ENCODE assay signal across 8 cellular contexts in the genomic region with DNA sequence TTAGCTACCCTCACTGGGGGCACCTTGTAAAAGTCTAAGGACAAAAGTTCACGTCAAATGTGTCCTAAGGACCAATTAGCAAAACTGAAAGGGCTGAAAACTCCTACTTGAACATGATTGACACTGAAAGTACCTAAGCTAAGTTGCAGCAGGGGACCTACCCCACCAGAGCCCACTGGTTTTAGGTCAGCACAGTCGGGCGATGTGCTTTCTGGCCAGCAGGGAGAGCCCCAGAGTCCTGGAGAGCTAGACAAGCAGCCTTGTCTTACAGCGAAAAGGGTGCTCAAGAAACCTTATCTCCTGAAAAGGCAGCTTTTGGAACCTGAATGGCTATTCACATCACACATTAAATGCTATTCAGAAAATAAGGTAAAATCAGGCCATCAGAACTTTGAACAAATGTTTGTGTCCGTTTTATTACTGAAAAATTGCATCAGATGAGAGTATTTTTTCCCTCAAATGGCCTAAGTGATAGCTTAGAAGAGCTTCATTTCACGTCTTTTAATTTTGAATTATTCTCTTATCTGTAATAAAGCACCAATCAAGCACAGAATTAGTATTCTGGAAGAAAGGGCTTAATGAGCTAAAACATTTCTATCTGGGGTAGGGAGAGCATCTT.
DNase-seq lines count a peak whose midpoint lies in the region; ATAC-seq and TF ChIP-seq lines count a peak whose summit lies in the region.

No MANE protein-coding gene starts in this region.

- no peaks in the 10 kb centered on the region for H3K4me1 ChIP-seq in effector memory CD4-positive, alpha-beta T cell (ENCODE audit: control insufficient read depth, insufficient read depth, low read length, poor library complexity, severe bottlenecking)

- TF ChIP-seq CTCF in HL-60 (IDR thresholded peaks at IDR 0.05; ENCODE audit: insufficient read depth, low read length) (peak; percentile 68), WERI-Rb-1 (IDR thresholded peaks at IDR 0.05; ENCODE audit: low read depth, low read length) (peak; percentile 72)

- H3K9me3 ChIP-seq in WERI-Rb-1 (ENCODE audit: severe bottlenecking), result peaks cover 8% of the 10 kb centered on the region
- H3K9me3 ChIP-seq in effector memory CD4-positive, alpha-beta T cell (ENCODE audit: control insufficient read depth, low read length), result no peaks in the 10 kb centered on the region

- no peak for ATAC-seq in GM19328 (IDR thresholded peaks at IDR 0.05; ENCODE audit: unreplicated experiment)

- H3K4me3 ChIP-seq in HL-60 (replicated peaks; ENCODE audit: insufficient read depth, low read length) (no peak overlapping the region), WERI-Rb-1 (ENCODE audit: low read depth, low read length) (no peak overlapping the region)
- no peak overlapping the region for H3K4me3 ChIP-seq in effector memory CD4-positive, alpha-beta T cell (ENCODE audit: insufficient read depth, low read depth, low read length, poor library complexity, severe bottlenecking)

- DNase-seq in NCI-H82 (lab: John Stamatoyannopoulos, UW) (peak; percentile 51), NCI-H82 treated with DMSO at 0.1 percent for 48 hours (lab: John Stamatoyannopoulos, UW; ENCODE audit: unreplicated experiment) (no peak), HL-60 (ENCODE audit: low read depth in 1 of 2, low spot score in 1 of 2) (peak in 1 of 2 experiments; percentile 41), WERI-Rb-1 (peak; percentile 59), NCI-H1930 (lab: John Stamatoyannopoulos, UW) (no peak)
- peak in 2 of 3 donors; percentile 4 to 8 for DNase-seq in effector memory CD4-positive, alpha-beta T cell
- peak; percentile 32 for DNase-seq in stimulated activated CD4-positive, alpha-beta T cell treated with anti-CD3 and anti-CD28 coated beads, Interleukin-12 subunit alpha, Interleukin-12 subunit beta, amount 100 ng/mL, for 4 hours

- H3K27me3 ChIP-seq in HL-60 (ENCODE audit: insufficient read depth, poor library complexity, severe bottlenecking) (peaks cover 5% of the 10 kb centered on the region), WERI-Rb-1 (ENCODE audit: insufficient read depth, low read depth, severe bottlenecking) (no peaks in the 10 kb centered on the region)
- H3K27me3 ChIP-seq in effector memory CD4-positive, alpha-beta T cell (replicated peaks; ENCODE audit: control insufficient read depth, insufficient read depth, low read length, poor library complexity, severe bottlenecking), result no peaks in the 10 kb centered on the region

- H3K27ac ChIP-seq in HL-60 (replicated peaks), result no peak overlapping the region
- H3K27ac ChIP-seq in WERI-Rb-1, result no peak overlapping the region
- H3K27ac ChIP-seq in effector memory CD4-positive, alpha-beta T cell (ENCODE audit: insufficient read depth, low read length, poor library complexity, severe bottlenecking), result no peak overlapping the region

- no peaks in the 10 kb centered on the region for H3K36me3 ChIP-seq in WERI-Rb-1
- no peaks in the 10 kb centered on the region for H3K36me3 ChIP-seq in effector memory CD4-positive, alpha-beta T cell (ENCODE audit: control insufficient read depth, insufficient read depth, low read length)

Comparison
In these comparisons a context has a peak if more than half of its experiments do, and no peak if none do; other contexts are left out.
1. DNase-seq: peak in NCI-H82 (single experiment), WERI-Rb-1 (single experiment), effector memory CD4-positive, alpha-beta T cell (2 of 3) and stimulated activated CD4-positive, alpha-beta T cell treated with anti-CD3 and anti-CD28 coated beads, Interleukin-12 subunit alpha, Interleukin-12 subunit beta, amount 100 ng/mL, for 4 hours (single experiment); none in NCI-H82 treated with DMSO at 0.1 percent for 48 hours (single experiment) and NCI-H1930 (0 of 2).